ENCODE assay signal across 8 cellular contexts in the genomic region with DNA sequence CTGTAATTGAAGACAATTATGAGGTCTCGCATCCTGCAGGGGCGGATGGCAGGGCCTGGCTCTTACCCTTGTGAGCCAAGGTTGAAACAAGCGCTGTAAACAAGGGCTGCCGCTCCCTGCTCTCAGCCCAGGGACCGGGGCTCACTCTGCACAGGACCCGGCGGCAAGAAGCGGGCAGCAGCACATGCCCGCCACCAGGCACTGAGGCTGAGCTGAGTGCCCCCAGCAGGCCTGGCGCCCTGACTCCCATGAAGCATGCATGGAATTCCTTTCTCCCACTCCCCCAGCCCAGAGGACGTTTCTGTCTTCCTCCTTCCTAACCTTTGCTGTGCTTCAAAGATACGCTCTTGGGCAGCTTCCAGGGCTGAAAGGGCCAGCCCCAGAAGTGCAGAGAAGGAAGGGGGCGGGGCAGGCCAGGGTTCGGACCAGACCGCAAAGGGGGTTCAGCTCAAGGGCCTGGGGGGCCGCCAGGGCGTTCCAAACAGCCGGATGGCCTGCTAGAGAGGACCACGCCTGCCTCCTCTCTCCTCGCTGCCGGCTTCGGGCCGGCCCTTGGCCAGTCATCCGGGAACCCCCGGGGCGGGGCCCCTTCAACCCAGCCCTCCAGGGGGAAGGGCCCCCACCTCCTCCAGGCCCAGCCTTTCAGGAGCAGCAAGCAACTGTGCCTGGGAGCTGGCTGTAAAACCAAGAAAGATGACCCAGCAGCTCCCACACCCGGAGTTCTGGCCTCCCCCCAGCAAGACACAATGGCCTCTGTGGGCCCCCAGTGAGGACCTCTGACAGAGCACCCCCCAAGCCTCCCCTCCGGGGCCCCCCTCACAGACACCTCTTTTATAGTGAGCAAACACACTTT.
DNase-seq lines count a peak whose midpoint lies in the region; ATAC-seq, FAIRE-seq and TF ChIP-seq lines count a peak whose summit lies in the region.

No MANE protein-coding gene starts in this region.

- no peaks in the 10 kb centered on the region for H3K36me3 ChIP-seq in Panc1 (ENCODE audit: control insufficient read depth, insufficient read depth, low read length)
- H3K36me3 ChIP-seq in ectodermal cell (ENCODE audit: control insufficient read depth, insufficient read depth, low read length): peaks cover 8% of the 10 kb centered on the region

- H3K4me3 ChIP-seq in Panc1 (ENCODE audit: low read depth in 2 of 2, low read length in 2 of 2) (peak overlapping the region in 1 of 2 experiments; percentile 33; a peak in 3 of 4 replicates), ectodermal cell (ENCODE audit: insufficient read depth, low read depth, low read length) (peak overlapping the region; percentile 13), lower leg skin (ENCODE audit: low read depth, poor library complexity, severe bottlenecking) (no peak overlapping the region)

- no TSS peak for BruUV-seq in Panc1 (replicated peaks; lab: Mats Ljungman, UMichigan)

- H3K4me3 Mint-ChIP-seq in stimulated activated naive CD8-positive, alpha-beta T cell treated with anti-CD3 and anti-CD28 coated beads, Interleukin-15, amount 100 ng/mL, for 72 hours: peak overlapping the region in 1 of 2 donors; percentile 41

- no peak for FAIRE-seq in GM12891 (lab: Jason Lieb, UNC)

- WGBS in ectodermal cell, 2 experiments: 31 to 32% methylated on average over 28 of the region's 28 CpGs
- 13 to 14% methylated on average over 16 of the region's 28 CpGs for WGBS in lower leg skin, 2 donors

- no peaks in the 10 kb centered on the region for H3K27me3 Mint-ChIP-seq in stimulated activated naive CD8-positive, alpha-beta T cell treated with anti-CD3 and anti-CD28 coated beads, Interleukin-15, amount 100 ng/mL, for 72 hours

- H3K9me3 Mint-ChIP-seq in stimulated activated naive CD8-positive, alpha-beta T cell treated with anti-CD3 and anti-CD28 coated beads, Interleukin-15, amount 100 ng/mL, for 72 hours: no peaks in the 10 kb centered on the region

- ATAC-seq in Panc1 (peak; percentile 76), GM18907 (IDR thresholded peaks at IDR 0.05; ENCODE audit: unreplicated experiment) (no peak), GM19035 (IDR thresholded peaks at IDR 0.05; ENCODE audit: unreplicated experiment) (no peak)
- ATAC-seq in stimulated activated naive CD8-positive, alpha-beta T cell treated with anti-CD3 and anti-CD28 coated beads, Interleukin-15, amount 100 ng/mL, for 72 hours: peak; percentile 53

- H3K27me3 ChIP-seq in Panc1 (ENCODE audit: control insufficient read depth, insufficient read depth, low read length) (no peaks in the 10 kb centered on the region), ectodermal cell (ENCODE audit: control insufficient read depth, insufficient read depth, low read length, poor library complexity, severe bottlenecking) (no peaks in the 10 kb centered on the region)

- H3K27ac ChIP-seq in Panc1 (ENCODE audit: low read length): peak overlapping the region; percentile 71
- H3K27ac ChIP-seq in ectodermal cell (ENCODE audit: insufficient read depth, low read depth, low read length, poor library complexity, severe bottlenecking): peak overlapping the region; percentile 90

- TF ChIP-seq CTCF in Panc1 (IDR thresholded peaks at IDR 0.05) (no peak), lower leg skin (IDR thresholded peaks at IDR 0.05) (no peak)

- in situ Hi-C loops in Panc1 (cut with HindIII; ENCODE audit: low pct_unique_long_range_greater_than_20kb, low sequenced_read_pairs): no loop called here

- H3K9me3 ChIP-seq in Panc1 (ENCODE audit: control insufficient read depth, insufficient read depth, low read depth, low read length): no peaks in the 10 kb centered on the region
- no peaks in the 10 kb centered on the region for H3K9me3 ChIP-seq in ectodermal cell (ENCODE audit: control insufficient read depth, low read length)

- peaks cover 82% of the 10 kb centered on the region for H3K4me1 Mint-ChIP-seq in stimulated activated naive CD8-positive, alpha-beta T cell treated with anti-CD3 and anti-CD28 coated beads, Interleukin-15, amount 100 ng/mL, for 72 hours

- POLR2A ChIA-PET in Panc1 (lab: Charles Lee): no interaction called here

- peak overlapping the region; percentile 38 to 86 for H3K27ac Mint-ChIP-seq in stimulated activated naive CD8-positive, alpha-beta T cell treated with anti-CD3 and anti-CD28 coated beads, Interleukin-15, amount 100 ng/mL, for 72 hours

- intact Hi-C loops in Panc1 (cut with micrococcal nuclease; ENCODE audit: unreplicated experiment) (no loop called here), lower leg skin (cut with DNase I; ENCODE audit: low total_unique reads) (no loop called here)

- peak; percentile 95 for DNase-seq in GM12891 (ENCODE audit: insufficient read length, low spot score)
- no peak for DNase-seq in Panc1 (ENCODE audit: low read depth, low spot score)
- peak; percentile 76 to 95 for DNase-seq in lower leg skin (ENCODE audit: low spot score in 2 of 2)
- no peak for DNase-seq in stimulated activated naive CD8-positive, alpha-beta T cell treated with anti-CD3 and anti-CD28 coated beads, Interleukin-15, amount 100 ng/mL, for 72 hours
- no peak for DNase-seq in NCI-H2196 treated with DMSO at 0.1 percent for 48 hours (lab: John Stamatoyannopoulos, UW; ENCODE audit: unreplicated experiment)

- H3K4me1 ChIP-seq in Panc1 (ENCODE audit: control insufficient read depth, insufficient read depth, low read length): peaks cover 48% of the 10 kb centered on the region
- H3K4me1 ChIP-seq in ectodermal cell (ENCODE audit: control insufficient read depth, insufficient read depth, low read length): peaks cover 65% of the 10 kb centered on the region

- no peak for TF ChIP-seq POLR2A in GM12891 (IDR thresholded peaks at IDR 0.05; ENCODE audit: low read depth, low read length)
- no peak for TF ChIP-seq POLR2A in lower leg skin (IDR thresholded peaks at IDR 0.05)

- CTCF ChIA-PET in Panc1 (lab: Charles Lee): no interaction called here

TF ChIP-seq in GM12891, 5 proteins besides CTCF, POLR2A, EP300 and RAD21:
- TF ChIP-seq SPI1 (IDR thresholded peaks at IDR 0.05; ENCODE audit: low read depth, low read length) (no peak), PAX5 (IDR thresholded peaks at IDR 0.05; ENCODE audit: insufficient read depth, low read length, severe bottlenecking) (no peak), TAF1 (IDR thresholded peaks at IDR 0.05; ENCODE audit: low read depth, low read length) (no peak), POLR2AphosphoS5 (IDR thresholded peaks at IDR 0.05; ENCODE audit: low read depth, low read length) (no peak), POU2F2 (IDR thresholded peaks at IDR 0.05; ENCODE audit: low read depth, low read length) (no peak)

Comparison
In these comparisons a context has a peak if more than half of its experiments do, and no peak if none do; other contexts are left out.
1. DNase-seq: peak in GM12891 (single experiment) and lower leg skin (2 of 2); none in Panc1 (single experiment), stimulated activated naive CD8-positive, alpha-beta T cell treated with anti-CD3 and anti-CD28 coated beads, Interleukin-15, amount 100 ng/mL, for 72 hours (0 of 2) and NCI-H2196 treated with DMSO at 0.1 percent for 48 hours (single experiment).
2. ATAC-seq: peak in Panc1 (single experiment) and stimulated activated naive CD8-positive, alpha-beta T cell treated with anti-CD3 and anti-CD28 coated beads, Interleukin-15, amount 100 ng/mL, for 72 hours (single experiment); none in GM18907 (single experiment) and GM19035 (single experiment).